In genomic region chr1:39026947-39027507, GRCh38 we compare ENCODE assay signal across 8 cellular contexts. TPM values are rescaled to one million over a fixed set of nuclear protein-coding genes. Genes with fewer than 3 reads are reported as not detected.
DNase-seq lines count a peak whose midpoint lies in the region; ATAC-seq and TF ChIP-seq lines count a peak whose summit lies in the region.

No MANE protein-coding gene starts in this region.

- H3K36me3 Mint-ChIP-seq in activated CD4-positive, alpha-beta memory T cell treated with anti-CD3 and anti-CD28 coated beads for 36 hours, result peaks cover 21% of the 10 kb centered on the region

- H3K4me3 Mint-ChIP-seq in activated CD4-positive, alpha-beta memory T cell treated with anti-CD3 and anti-CD28 coated beads for 36 hours, result peak overlapping the region; percentile 88

- no peak overlapping the region for H2AFZ ChIP-seq in HCT116 (ENCODE audit: low read depth, low read length, poor library complexity, severe bottlenecking)
- H2AFZ ChIP-seq in hepatocyte, result peak overlapping the region; percentile 62

- DNase-seq in HCT116 (ENCODE audit: low read depth, low spot score), result no peak
- no peak for DNase-seq in activated CD4-positive, alpha-beta memory T cell treated with anti-CD3 and anti-CD28 coated beads for 36 hours
- no peak for DNase-seq in hepatocyte (ENCODE audit: low spot score)
- no peak for DNase-seq in spleen

- ATAC-seq in HCT116 (peak; percentile 3; the same call in 1 of the 2 replicates), HG02759 (IDR thresholded peaks at IDR 0.05; ENCODE audit: unreplicated experiment) (no peak), GM19452 (IDR thresholded peaks at IDR 0.05; ENCODE audit: unreplicated experiment) (no peak), GM21576 (IDR thresholded peaks at IDR 0.05; ENCODE audit: unreplicated experiment) (no peak), HG03571 (IDR thresholded peaks at IDR 0.05; ENCODE audit: unreplicated experiment) (no peak)

- no peaks in the 10 kb centered on the region for H3K9me3 Mint-ChIP-seq in activated CD4-positive, alpha-beta memory T cell treated with anti-CD3 and anti-CD28 coated beads for 36 hours

- H3K9me2 ChIP-seq in HCT116 (ENCODE audit: insufficient read depth), result no peaks in the 10 kb centered on the region
- no peaks in the 10 kb centered on the region for H3K9me2 ChIP-seq in hepatocyte (replicated peaks; ENCODE audit: insufficient read depth)

- TF ChIP-seq POLR2A in HCT116 (IDR thresholded peaks at IDR 0.05; ENCODE audit: borderline replicate concordance, extremely low read depth, insufficient read depth, insufficient read length) (no peak), spleen (IDR thresholded peaks at IDR 0.05) (no peak)

- H3K9ac ChIP-seq in HCT116 (ENCODE audit: low read length), result peak overlapping the region; percentile 97

- H3K27ac ChIP-seq in HCT116 (ENCODE audit: low read depth, low read length) (peak overlapping the region; percentile 75), hepatocyte (peak overlapping the region; percentile 94), spleen (peak overlapping the region; percentile 89 to 95 (median 94))

- H3K27me3 ChIP-seq in HCT116 (ENCODE audit: insufficient read depth, low read length) (no peaks in the 10 kb centered on the region), hepatocyte (no peaks in the 10 kb centered on the region), spleen (replicated peaks in 1 of 7) (no peaks in the 10 kb centered on the region)

- H3K4me3 ChIP-seq in HCT116 (replicated peaks in 1 of 2; ENCODE audit: low read depth in 1 of 2, low read length in 2 of 2) (peak overlapping the region; percentile 84 to 98), hepatocyte (peak overlapping the region; percentile 70), spleen (peak overlapping the region; percentile 52 to 76 (median 68))

- H3K4me1 Mint-ChIP-seq in activated CD4-positive, alpha-beta memory T cell treated with anti-CD3 and anti-CD28 coated beads for 36 hours (ENCODE audit: low read depth), result peaks cover 36% of the 10 kb centered on the region

- peak overlapping the region; percentile 95 for H3K27ac Mint-ChIP-seq in activated CD4-positive, alpha-beta memory T cell treated with anti-CD3 and anti-CD28 coated beads for 36 hours

- CTCF ChIA-PET in HCT116 (lab: Charles Lee), result no interaction called here
- CTCF ChIA-PET in activated CD4-positive, alpha-beta memory T cell treated with anti-CD3 and anti-CD28 coated beads for 36 hours (lab: Charles Lee), result interaction anchor here (0.6 to 1.4 kb wide), 8 partner anchors 20 to 381 kb away, joined by 3 to 12 read pairs (median 3); partner anchors contain the start of gene MYCBP

- H3K79me2 ChIP-seq in HCT116 (ENCODE audit: insufficient read depth, low read length) (peaks cover 52% of the 10 kb centered on the region), hepatocyte (peaks cover 53% of the 10 kb centered on the region)

- TF ChIP-seq CTCF in HCT116 (IDR thresholded peaks at IDR 0.05 in 2 of 3, conservative IDR thresholded peaks at IDR 0.05 in 1 of 3; ENCODE audit: borderline replicate concordance in 1 of 3, insufficient read depth in 1 of 3, low read depth in 2 of 3, low read length in 2 of 3) (no peak), hepatocyte (IDR thresholded peaks at IDR 0.05; ENCODE audit: poor library complexity) (no peak), spleen (IDR thresholded peaks at IDR 0.05 in 8 of 11, conservative IDR thresholded peaks at IDR 0.05 in 3 of 11) (no peak)

- H3K4me1 ChIP-seq in HCT116 (ENCODE audit: control insufficient read depth in 1 of 2, insufficient read depth in 2 of 2, low read length in 2 of 2) (peaks cover 7 to 17% of the 10 kb centered on the region in 2 experiments; a peak in 3 of 4 replicates), hepatocyte (ENCODE audit: insufficient read depth) (peaks cover 5% of the 10 kb centered on the region), spleen (peaks cover 7 to 56% (median 30%) of the 10 kb centered on the region in 6 donors)

- RAD21 ChIA-PET in HCT116 (lab: Charles Lee; ENCODE audit: low non-redundant PET in 1 of 2, low total read pairs in 2 of 2, uncharacterized antibody in 2 of 2, unreplicated experiment in 2 of 2), result no interaction called here

- peak overlapping the region; percentile 72 for H3K4me2 ChIP-seq in HCT116 (ENCODE audit: low read length)
- peak overlapping the region; percentile 84 for H3K4me2 ChIP-seq in hepatocyte

- no peaks in the 10 kb centered on the region for H4K20me1 ChIP-seq in HCT116 (ENCODE audit: insufficient read depth)
- peaks cover 7% of the 10 kb centered on the region for H4K20me1 ChIP-seq in hepatocyte (ENCODE audit: insufficient read depth, poor library complexity, severe bottlenecking)

- peaks cover 15 to 16% of the 10 kb centered on the region in 2 experiments for H3K36me3 ChIP-seq in HCT116 (ENCODE audit: control insufficient read depth in 1 of 2, insufficient read depth in 2 of 2, low read length in 2 of 2)
- H3K36me3 ChIP-seq in hepatocyte (replicated peaks; ENCODE audit: insufficient read depth, low read depth), result no peaks in the 10 kb centered on the region
- H3K36me3 ChIP-seq in spleen, result peaks cover 0 to 40% (median 33%) of the 10 kb centered on the region in 6 donors

- H3K27me3 Mint-ChIP-seq in activated CD4-positive, alpha-beta memory T cell treated with anti-CD3 and anti-CD28 coated beads for 36 hours, result no peaks in the 10 kb centered on the region

- POLR2A ChIA-PET in HCT116 (lab: Charles Lee), result interaction anchor here (1.3 kb wide), 2 partner anchors 9 to 360 kb away, joined by 3 to 5 read pairs; no protein-coding TSS in a partner anchor
- POLR2A ChIA-PET in activated CD4-positive, alpha-beta memory T cell treated with anti-CD3 and anti-CD28 coated beads for 36 hours (lab: Charles Lee), result interaction anchor here (0.6 to 2.5 kb wide), 11 partner anchors 8 to 165 kb away, joined by 3 to 9 read pairs (median 4); no protein-coding TSS in a partner anchor

- BruUV-seq in HCT116 (replicated peaks; lab: Mats Ljungman, UMichigan), result no TSS peak

- TF ChIP-seq RAD21 in HCT116 (IDR thresholded peaks at IDR 0.05; ENCODE audit: low read depth), result no peak

- H3K9me3 ChIP-seq in HCT116 (ENCODE audit: control insufficient read depth in 1 of 2, insufficient read depth in 1 of 2, low read depth in 1 of 2, low read length in 2 of 2) (no peaks in the 10 kb centered on the region), hepatocyte (ENCODE audit: low read depth) (no peaks in the 10 kb centered on the region), spleen (no peaks in the 10 kb centered on the region)

- 36% methylated on average over 26 of the region's 26 CpGs for WGBS in hepatocyte (ENCODE audit: low lambda C conversion rate, missing lambda C conversion rate)
- WGBS in spleen, 5 donors, result 39 to 47% (median 45%) methylated on average over 26 of the region's 26 CpGs

- intact Hi-C loops in HCT116 (cut with micrococcal nuclease) (loop anchor here (5.0 kb wide), 1 partner anchor 65 kb away; no protein-coding TSS in a partner anchor), spleen (cut with DNase I; ENCODE audit: low total_unique reads) (no loop called here)
- intact Hi-C loops in activated CD4-positive, alpha-beta memory T cell treated with anti-CD3 and anti-CD28 coated beads for 36 hours (cut with micrococcal nuclease), result loop anchor here (1.0 to 5.0 kb wide), 4 partner anchors 7 to 155 kb away; partner anchors contain the start of genes AKIRIN1 and MYCBP

TF ChIP-seq in HCT116, 20 proteins besides CTCF, POLR2A, EP300 and RAD21:
- no peak for TF ChIP-seq ATF3 (IDR thresholded peaks at IDR 0.05)
- no peak for TF ChIP-seq ELF1 (IDR thresholded peaks at IDR 0.05; ENCODE audit: borderline replicate concordance, low read depth)

RNA-seq across cellular contexts. Expression of gene NDUFS5, which starts 0.9 kb away (rescaled TPM):
- total RNA-seq in HCT116 (2021; ENCODE audit: unreplicated experiment), result 263 TPM
- polyA plus RNA-seq in HCT116 (2012), result 648 and 649 TPM in 2 replicates
- total RNA-seq in activated CD4-positive, alpha-beta memory T cell treated with anti-CD3 and anti-CD28 coated beads for 36 hours, result 100 to 1,000 TPM; 238 to 240 TPM
- 449 and 465 TPM in 2 replicates for total RNA-seq in hepatocyte
- 535 and 547 TPM in 2 replicates for polyA plus RNA-seq in hepatocyte
- total RNA-seq in spleen, result 100 to 1,000 TPM in 5 of 7 donors, 10 to 100 TPM in 2; 89.7 to 296 (median 120) TPM
- polyA plus RNA-seq in spleen, result 100 to 1,000 TPM; 292 to 338 (median 297) TPM

RNA-seq across cellular contexts. Expression of gene AKIRIN1, which starts 36.0 kb away (rescaled TPM):
- 60.0 TPM for total RNA-seq in HCT116 (2021; ENCODE audit: unreplicated experiment)
- 22.2 and 29.2 TPM in 2 replicates for polyA plus RNA-seq in HCT116 (2012)
- 10 to 100 TPM; 73.2 to 74.3 TPM for total RNA-seq in activated CD4-positive, alpha-beta memory T cell treated with anti-CD3 and anti-CD28 coated beads for 36 hours
- 75.1 and 81.9 TPM in 2 replicates for total RNA-seq in hepatocyte
- polyA plus RNA-seq in hepatocyte, result 70.7 and 77.3 TPM in 2 replicates
- total RNA-seq in spleen, result 10 to 100 TPM; 40.0 to 57.2 (median 45.6) TPM
- polyA plus RNA-seq in spleen, result 10 to 100 TPM; 16.2 to 29.8 (median 21.7) TPM
